20 cellular contexts compared by ENCODE assay signal in the genomic region with DNA sequence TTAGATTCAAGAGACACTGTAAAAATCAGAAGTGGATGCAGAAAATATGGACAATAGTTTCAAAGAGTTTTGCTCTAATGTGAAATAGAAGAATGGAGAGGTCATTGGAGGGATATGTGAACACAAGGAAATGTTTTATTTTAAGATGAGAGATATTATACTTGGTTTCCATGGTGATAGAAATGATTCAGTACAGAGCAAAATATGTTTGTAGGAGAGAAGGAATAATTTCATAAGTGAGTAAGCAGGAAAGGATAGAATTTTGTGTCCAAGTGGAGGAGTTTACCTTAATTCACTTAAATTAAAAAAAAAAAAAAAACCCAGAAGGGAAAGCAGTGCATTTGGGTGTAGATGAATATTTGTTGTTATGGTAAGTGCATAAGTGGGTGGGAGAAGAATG.
"Had no signal": no experiment of that assay in that cellular context is flagged by ENCODE, and none has a peak within 500 bp of the region (broad histone marks: within the 10 kb centered on the region; RNA-seq: fewer than 3 reads in every experiment).

No MANE protein-coding gene starts in this region.

- H3K27ac Mint-ChIP-seq: activated B cell treated with CpG ODN at 0.5 μM for 24 hours; activated naive CD4-positive, alpha-beta T cell treated with anti-CD3 and anti-CD28 coated beads, Interleukin-2, amount 10 ng/mL, durations not matched to agents 7 days and 5 days; activated naive CD8-positive, alpha-beta T cell treated with anti-CD3 and anti-CD28 coated beads, Interleukin-2, amount 50 U/mL, for 24 hours; nephron had no signal

- H3K27me3 Mint-ChIP-seq: activated naive CD4-positive, alpha-beta T cell treated with anti-CD3 and anti-CD28 coated beads, Interleukin-2, amount 10 ng/mL, durations not matched to agents 7 days and 5 days; activated naive CD8-positive, alpha-beta T cell treated with anti-CD3 and anti-CD28 coated beads, Interleukin-2, amount 50 U/mL, for 24 hours had no signal

- H3K4me3 ChIP-seq: suprapubic skin, transverse colon, vagina had no signal

- H3K4me1 ChIP-seq: suprapubic skin, transverse colon, vagina had no signal

- H3K27ac ChIP-seq: brain microvascular endothelial cell, suprapubic skin, transverse colon, vagina had no signal

- H3K36me3 Mint-ChIP-seq: activated naive CD4-positive, alpha-beta T cell treated with anti-CD3 and anti-CD28 coated beads, Interleukin-2, amount 10 ng/mL, durations not matched to agents 7 days and 5 days had no signal

- H3K4me1 Mint-ChIP-seq: activated B cell treated with CpG ODN at 0.5 μM for 24 hours; activated naive CD4-positive, alpha-beta T cell treated with anti-CD3 and anti-CD28 coated beads, Interleukin-2, amount 10 ng/mL, durations not matched to agents 7 days and 5 days; activated naive CD8-positive, alpha-beta T cell treated with anti-CD3 and anti-CD28 coated beads, Interleukin-2, amount 50 U/mL, for 24 hours; nephron had no signal

- DNase-seq: activated B cell treated with CpG ODN at 0.5 μM for 24 hours; activated CD4-positive, alpha-beta T cell treated with anti-CD3 and anti-CD28 coated beads for 4 hours; activated CD8-positive, alpha-beta memory T cell treated with anti-CD3 and anti-CD28 coated beads, Interleukin-2, amount 50 U/mL, for 4 hours; activated naive CD4-positive, alpha-beta T cell treated with anti-CD3 and anti-CD28 coated beads, Interleukin-2, amount 10 ng/mL, durations not matched to agents 7 days and 5 days; activated naive CD8-positive, alpha-beta T cell treated with anti-CD3 and anti-CD28 coated beads, Interleukin-2, amount 50 U/mL, for 24 hours; activated T-cell treated with anti-CD3 and anti-CD28 coated beads, Interleukin-2, amount 50 U/mL, for 4 hours; aorta; brain microvascular endothelial cell; central memory CD4-positive, alpha-beta T cell; erythroblast; mesenchymal stem cell; occipital lobe; stimulated activated CD4-positive, alpha-beta T cell treated with anti-CD3 and anti-CD28 coated beads, Interleukin-12 subunit alpha, Interleukin-12 subunit beta, amount 100 ng/mL, for 4 hours; stimulated activated CD4-positive, alpha-beta T cell treated with anti-CD3 and anti-CD28 coated beads, Interleukin-1b, Interleukin-23, amount 100 ng/mL, for 48 hours; stimulated activated CD8-positive, alpha-beta memory T cell treated with anti-CD3 and anti-CD28 coated beads, Interleukin-4, amount 100 ng/mL, for 48 hours; stimulated activated naive CD4-positive, alpha-beta T cell treated with Interleukin-2 at 50 U/mL for 16 hours; transverse colon had no signal

- H3K36me3 ChIP-seq: brain microvascular endothelial cell, suprapubic skin, transverse colon, vagina had no signal

- H3K9me3 ChIP-seq: transverse colon, vagina had no signal

- ATAC-seq: activated naive CD8-positive, alpha-beta T cell treated with anti-CD3 and anti-CD28 coated beads, Interleukin-2, amount 50 U/mL, for 24 hours; activated T-cell treated with anti-CD3 and anti-CD28 coated beads, Interleukin-2, amount 50 U/mL, for 4 hours had no signal

- H3K4me3 Mint-ChIP-seq: activated B cell treated with CpG ODN at 0.5 μM for 24 hours; activated naive CD4-positive, alpha-beta T cell treated with anti-CD3 and anti-CD28 coated beads, Interleukin-2, amount 10 ng/mL, durations not matched to agents 7 days and 5 days; activated naive CD8-positive, alpha-beta T cell treated with anti-CD3 and anti-CD28 coated beads, Interleukin-2, amount 50 U/mL, for 24 hours; activated T-cell treated with anti-CD3 and anti-CD28 coated beads, Interleukin-2, amount 50 U/mL, for 4 hours; nephron had no signal

- H3K27me3 ChIP-seq: brain microvascular endothelial cell, suprapubic skin, transverse colon, vagina had no signal

- H3K9me3 Mint-ChIP-seq: activated B cell treated with CpG ODN at 0.5 μM for 24 hours; activated naive CD4-positive, alpha-beta T cell treated with anti-CD3 and anti-CD28 coated beads, Interleukin-2, amount 10 ng/mL, durations not matched to agents 7 days and 5 days; activated naive CD8-positive, alpha-beta T cell treated with anti-CD3 and anti-CD28 coated beads, Interleukin-2, amount 50 U/mL, for 24 hours; activated T-cell treated with anti-CD3 and anti-CD28 coated beads, Interleukin-2, amount 50 U/mL, for 4 hours had no signal
